7 cellular contexts compared by ENCODE assay signal in genomic region chr5:171370881-171371280, GRCh38. TPM values are rescaled to one million over a fixed set of nuclear protein-coding genes. Genes with fewer than 3 reads are reported as not detected.
DNase-seq lines count a peak whose midpoint lies in the region; ATAC-seq and TF ChIP-seq lines count a peak whose summit lies in the region.
"Not testable (repeated sequence)": the region's sequence is repeated elsewhere in the genome, so short reads cannot be mapped to it uniquely, and the experiment has no call there.

No MANE protein-coding gene starts in this region.

- H3K4me1 ChIP-seq in OCI-LY3 (ENCODE audit: low read length), result not testable (repeated sequence)

- not testable (repeated sequence) for H4K20me1 ChIP-seq in OCI-LY3 (ENCODE audit: insufficient read depth, low read length)

- peak; percentile 27 for TF ChIP-seq CTCF in GM20000 (IDR thresholded peaks at IDR 0.05; ENCODE audit: extremely low read depth, missing control alignments)
- 0 out of 2 replicates have a peak, but pooled peaks have one; percentile 9 for TF ChIP-seq CTCF in LNCaP clone FGC (IDR thresholded peaks at IDR 0.05; ENCODE audit: control insufficient read depth, extremely low read depth, insufficient read depth)
- TF ChIP-seq CTCF in OCI-LY3 (IDR thresholded peaks at IDR 0.05; ENCODE audit: low read depth, low read length), result peak; percentile 35
- TF ChIP-seq CTCF in choroid plexus epithelial cell (conservative IDR thresholded peaks at IDR 0.05; ENCODE audit: low read depth, low read length), result peak; percentile 19

- not testable (repeated sequence) for H3K27ac Mint-ChIP-seq in activated CD4-positive, alpha-beta T cell treated with anti-CD3 and anti-CD28 coated beads for 36 hours

- H3K9ac ChIP-seq in OCI-LY3 (ENCODE audit: low read length), result peak overlapping the region; percentile 11; the same call in 1 of the 2 replicates

- CTCF ChIA-PET in activated CD4-positive, alpha-beta T cell treated with anti-CD3 and anti-CD28 coated beads for 36 hours (lab: Charles Lee), result interaction anchor here (0.9 to 1.4 kb wide), 2 partner anchors 9 to 13 kb away, joined by 3 read pairs; no protein-coding TSS in a partner anchor

- ATAC-seq in activated CD4-positive, alpha-beta T cell treated with anti-CD3 and anti-CD28 coated beads for 36 hours, result not testable (repeated sequence)

- not testable (repeated sequence) for H3K4me1 Mint-ChIP-seq in activated CD4-positive, alpha-beta T cell treated with anti-CD3 and anti-CD28 coated beads for 36 hours

- H3K4me3 Mint-ChIP-seq in activated CD4-positive, alpha-beta T cell treated with anti-CD3 and anti-CD28 coated beads for 36 hours, result not testable (repeated sequence)

- DNase-seq in DMS 273 (lab: John Stamatoyannopoulos, UW; ENCODE audit: unreplicated experiment) (peak; percentile 21), islet precursor cell (peak; percentile 31)
- not testable (repeated sequence) for DNase-seq in GM20000 (ENCODE audit: low spot score); LNCaP clone FGC (ENCODE audit: low read depth); choroid plexus epithelial cell (ENCODE audit: low read depth)
- peak; percentile 26 for DNase-seq in activated CD4-positive, alpha-beta T cell treated with anti-CD3 and anti-CD28 coated beads for 36 hours

- peak overlapping the region; percentile 76 for H2AFZ ChIP-seq in OCI-LY3 (ENCODE audit: low read depth, low read length)

- peak overlapping the region; percentile 76 for H3K4me2 ChIP-seq in OCI-LY3 (ENCODE audit: low read length)

- H3K36me3 Mint-ChIP-seq in activated CD4-positive, alpha-beta T cell treated with anti-CD3 and anti-CD28 coated beads for 36 hours (ENCODE audit: low read depth), result not testable (repeated sequence)

- not testable (repeated sequence) for H3K79me2 ChIP-seq in OCI-LY3 (ENCODE audit: low read length)

- H3K9me3 ChIP-seq in OCI-LY3 (ENCODE audit: insufficient read depth, low read length), result not testable (repeated sequence)

- H3K36me3 ChIP-seq in OCI-LY3 (replicated peaks; ENCODE audit: low read depth, low read length), result not testable (repeated sequence)

- POLR2A ChIA-PET in activated CD4-positive, alpha-beta T cell treated with anti-CD3 and anti-CD28 coated beads for 36 hours (lab: Charles Lee), result interaction anchor here (0.7 kb wide), 1 partner anchor 565 kb away, joined by 3 read pairs; no protein-coding TSS in a partner anchor

- not testable (repeated sequence) for H3K9me3 Mint-ChIP-seq in activated CD4-positive, alpha-beta T cell treated with anti-CD3 and anti-CD28 coated beads for 36 hours (ENCODE audit: low read depth)

- H3K27me3 ChIP-seq in OCI-LY3 (ENCODE audit: low read depth, low read length), result peaks cover 14% of the 10 kb centered on the region

- not testable (repeated sequence) for H3K4me3 ChIP-seq in LNCaP clone FGC (ENCODE audit: low read depth, low read length); choroid plexus epithelial cell (ENCODE audit: low read depth, low read length)
- H3K4me3 ChIP-seq in OCI-LY3 (ENCODE audit: low read length), result peak overlapping the region; percentile 70

- not testable (repeated sequence) for H3K27ac ChIP-seq in OCI-LY3 (ENCODE audit: low read length)

- intact Hi-C loops in activated CD4-positive, alpha-beta T cell treated with anti-CD3 and anti-CD28 coated beads for 36 hours (cut with DNase I, micrococcal nuclease), result not testable (repeated sequence)

- H3K27me3 Mint-ChIP-seq in activated CD4-positive, alpha-beta T cell treated with anti-CD3 and anti-CD28 coated beads for 36 hours, result peaks cover 10% of the 10 kb centered on the region

RNA-seq across cellular contexts. Expression of gene NPM1, which starts 16.8 kb away (rescaled TPM):
- total RNA-seq in activated CD4-positive, alpha-beta T cell treated with anti-CD3 and anti-CD28 coated beads for 36 hours, result 1,000 to 10,000 TPM; 3,156 to 3,905 TPM

RNA-seq across cellular contexts. Expression of gene FGF18, which starts 48.6 kb away (rescaled TPM):
- not detected for total RNA-seq in activated CD4-positive, alpha-beta T cell treated with anti-CD3 and anti-CD28 coated beads for 36 hours
